ENCODE assay signal across 1 cellular context in genomic region chr21:40853956-40854688, GRCh38.
TF ChIP-seq lines count a peak whose summit lies in the region.

No MANE protein-coding gene starts in this region.

TF ChIP-seq in H1, 55 proteins besides CTCF, POLR2A, EP300 and RAD21:
- TF ChIP-seq POLR2AphosphoS5 (IDR thresholded peaks at IDR 0.05; ENCODE audit: low read depth, low read length) (no peak), BACH1 (IDR thresholded peaks at IDR 0.05; ENCODE audit: low read length) (no peak), MAFK (IDR thresholded peaks at IDR 0.05; ENCODE audit: low read depth, low read length) (no peak), TAF1 (IDR thresholded peaks at IDR 0.05; ENCODE audit: low read depth, low read length) (no peak), POU5F1 (IDR thresholded peaks at IDR 0.05; ENCODE audit: low read depth, low read length) (no peak), MAX (IDR thresholded peaks at IDR 0.05) (0 out of 2 replicates have a peak, but pooled peaks have one; percentile 39)
